22 cellular contexts compared by ENCODE assay signal in the genomic region with DNA sequence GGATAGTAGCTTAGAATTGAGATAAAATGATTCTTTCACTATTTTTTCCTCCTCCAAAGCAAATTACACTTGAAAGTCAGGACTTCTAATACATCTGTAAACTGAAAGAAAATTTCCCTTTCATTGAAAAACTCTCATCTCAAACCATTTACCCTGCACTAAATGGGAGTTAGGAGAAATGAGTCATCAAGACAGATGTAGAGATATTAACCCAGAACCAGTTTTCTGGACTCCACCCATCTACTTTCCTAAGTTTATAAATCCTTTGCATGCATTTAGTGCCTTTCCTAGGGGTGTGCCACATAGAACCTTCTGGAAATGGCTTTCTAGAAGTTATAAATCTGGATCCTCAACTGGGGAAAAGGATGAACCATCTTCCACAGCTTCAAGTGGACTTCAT.
DNase-seq lines count a peak whose midpoint lies in the region; ATAC-seq, FAIRE-seq and TF ChIP-seq lines count a peak whose summit lies in the region.
"Had no signal": no experiment of that assay in that cellular context is flagged by ENCODE, and none has a peak within 500 bp of the region (broad histone marks: within the 10 kb centered on the region; RNA-seq: fewer than 3 reads in every experiment).

No MANE protein-coding gene starts in this region.

- DNase-seq in AG10803 (ENCODE audit: low read depth): peak; percentile 3
- peak; percentile 3 for DNase-seq in HFF-Myc (ENCODE audit: extremely low read depth, low read depth)
- DNase-seq in astrocyte (ENCODE audit: low read depth): peak; percentile 43
- peak in 1 of 2 donors; percentile 34 for DNase-seq in foreskin keratinocyte
- no peak for DNase-seq in MV-4-11 (lab: John Stamatoyannopoulos, UW)
- DNase-seq: activated B cell treated with CpG ODN at 0.5 μM for 24 hours; activated CD4-positive, alpha-beta memory T cell treated with anti-CD3 and anti-CD28 coated beads for 36 hours; activated gamma-delta T cell; activated T-cell treated with anti-CD3 and anti-CD28 coated beads for 4 hours; adrenal gland; CD4-positive, alpha-beta memory T cell; DMS79 treated with DMSO at 0.1 percent for 48 hours; NCI-H1436 treated with DMSO at 0.1 percent for 48 hours; NCI-H2171; NCI-H82; stimulated activated CD4-positive, alpha-beta T cell treated with anti-CD3 and anti-CD28 coated beads, Interleukin-1b, Interleukin-23, amount 100 ng/mL, for 48 hours had no signal

- H3K9me3 Mint-ChIP-seq in astrocyte (ENCODE audit: unreplicated experiment): no peaks in the 10 kb centered on the region
- H3K9me3 Mint-ChIP-seq: activated B cell treated with CpG ODN at 0.5 μM for 24 hours; activated CD4-positive, alpha-beta memory T cell treated with anti-CD3 and anti-CD28 coated beads for 36 hours; CD4-positive, alpha-beta memory T cell; stimulated activated memory B cell treated with anti-CD40 and anti-IgM and Interleukin-4, amounts not matched to agents 10 μg/mL and 1 μg/mL and 100 μg/mL, for 72 hours had no signal

- H3K4me1 ChIP-seq in astrocyte (ENCODE audit: insufficient read depth, low read length) (no peaks in the 10 kb centered on the region), foreskin keratinocyte (no peaks in the 10 kb centered on the region)
- H3K4me1 ChIP-seq: adrenal gland had no signal

- H3K4me3 ChIP-seq in AG10803 (ENCODE audit: low read length): no peak overlapping the region
- H3K4me3 ChIP-seq in HFF-Myc (replicated peaks; ENCODE audit: low read depth, low read length): no peak overlapping the region
- H3K4me3 ChIP-seq in astrocyte (ENCODE audit: insufficient read depth, low read depth, low read length): no peak overlapping the region
- H3K4me3 ChIP-seq: adrenal gland had no signal

- H3K4me2 ChIP-seq in astrocyte (ENCODE audit: low read length): no peak overlapping the region

- H3K27me3 ChIP-seq in astrocyte (ENCODE audit: insufficient read depth, low read length) (no peaks in the 10 kb centered on the region), foreskin keratinocyte (peaks cover 2% of the 10 kb centered on the region)
- H3K27me3 ChIP-seq: adrenal gland had no signal

- H3K36me3 Mint-ChIP-seq in astrocyte (ENCODE audit: low read depth, unreplicated experiment): no peaks in the 10 kb centered on the region
- H3K36me3 Mint-ChIP-seq: activated CD4-positive, alpha-beta memory T cell treated with anti-CD3 and anti-CD28 coated beads for 36 hours; stimulated activated memory B cell treated with anti-CD40 and anti-IgM and Interleukin-4, amounts not matched to agents 10 μg/mL and 1 μg/mL and 100 μg/mL, for 72 hours had no signal

- no peaks in the 10 kb centered on the region for H3K9me3 ChIP-seq in astrocyte (ENCODE audit: insufficient read depth, low read depth, low read length)
- H3K9me3 ChIP-seq: adrenal gland had no signal

- H3K4me1 Mint-ChIP-seq in astrocyte (ENCODE audit: low read depth, unreplicated experiment): peaks cover 9% of the 10 kb centered on the region
- H3K4me1 Mint-ChIP-seq: activated B cell treated with CpG ODN at 0.5 μM for 24 hours; CD4-positive, alpha-beta memory T cell; stimulated activated memory B cell treated with anti-CD40 and anti-IgM and Interleukin-4, amounts not matched to agents 10 μg/mL and 1 μg/mL and 100 μg/mL, for 72 hours had no signal

- no peak overlapping the region for H3K27ac ChIP-seq in astrocyte (ENCODE audit: low read depth, low read length)
- no peak overlapping the region for H3K27ac ChIP-seq in foreskin keratinocyte
- H3K27ac ChIP-seq: adrenal gland had no signal

- no peak for FAIRE-seq in astrocyte (lab: Jason Lieb, UNC)

- TF ChIP-seq CTCF in AG10803 (conservative IDR thresholded peaks at IDR 0.05; ENCODE audit: low read length): no peak
- no peak for TF ChIP-seq CTCF in HFF-Myc (IDR thresholded peaks at IDR 0.05; ENCODE audit: low read depth, low read length, missing control alignments)
- TF ChIP-seq CTCF in astrocyte (IDR thresholded peaks at IDR 0.05; ENCODE audit: insufficient read depth, low read depth, low read length): no peak
- no peak for TF ChIP-seq CTCF in foreskin keratinocyte (conservative IDR thresholded peaks at IDR 0.05)

- no peaks in the 10 kb centered on the region for H3K36me3 ChIP-seq in astrocyte (ENCODE audit: insufficient read depth, low read length)
- H3K36me3 ChIP-seq: adrenal gland had no signal

- H4K20me1 ChIP-seq in astrocyte (ENCODE audit: insufficient read depth, low read length): no peaks in the 10 kb centered on the region

- H3K79me2 ChIP-seq in astrocyte (ENCODE audit: insufficient read depth, low read length): no peaks in the 10 kb centered on the region

- no peak overlapping the region for H3K27ac Mint-ChIP-seq in astrocyte (ENCODE audit: unreplicated experiment)
- H3K27ac Mint-ChIP-seq: activated B cell treated with CpG ODN at 0.5 μM for 24 hours; activated CD4-positive, alpha-beta memory T cell treated with anti-CD3 and anti-CD28 coated beads for 36 hours; CD4-positive, alpha-beta memory T cell; stimulated activated memory B cell treated with anti-CD40 and anti-IgM and Interleukin-4, amounts not matched to agents 10 μg/mL and 1 μg/mL and 100 μg/mL, for 72 hours had no signal

- H3K4me3 Mint-ChIP-seq in astrocyte (ENCODE audit: unreplicated experiment): no peak overlapping the region
- H3K4me3 Mint-ChIP-seq: activated B cell treated with CpG ODN at 0.5 μM for 24 hours; activated CD4-positive, alpha-beta memory T cell treated with anti-CD3 and anti-CD28 coated beads for 36 hours; CD4-positive, alpha-beta memory T cell; stimulated activated memory B cell treated with anti-CD40 and anti-IgM and Interleukin-4, amounts not matched to agents 10 μg/mL and 1 μg/mL and 100 μg/mL, for 72 hours had no signal

- no peak overlapping the region for H3K9ac ChIP-seq in astrocyte (ENCODE audit: low read length)

- ATAC-seq in foreskin keratinocyte (peak; percentile 66), HG02970 (IDR thresholded peaks at IDR 0.05; ENCODE audit: low FRiP score, unreplicated experiment) (no peak), GM18868 (IDR thresholded peaks at IDR 0.05; ENCODE audit: unreplicated experiment) (no peak), HG03280 (IDR thresholded peaks at IDR 0.05; ENCODE audit: unreplicated experiment) (no peak)
- ATAC-seq: left lobe of liver; Panc1; stimulated activated memory B cell treated with anti-CD40 and anti-IgM and Interleukin-4, amounts not matched to agents 10 μg/mL and 1 μg/mL and 100 μg/mL, for 72 hours had no signal

- no peak overlapping the region for H2AFZ ChIP-seq in astrocyte (ENCODE audit: low read depth, low read length)

- peaks cover 4% of the 10 kb centered on the region for H3K27me3 Mint-ChIP-seq in astrocyte (ENCODE audit: low read depth, unreplicated experiment)
- H3K27me3 Mint-ChIP-seq: activated B cell treated with CpG ODN at 0.5 μM for 24 hours had no signal
